10 cellular contexts compared by ENCODE assay signal in genomic region chr16:84015399-84015798, GRCh38. TPM values are rescaled to one million over a fixed set of nuclear protein-coding genes. Genes with fewer than 3 reads are reported as not detected.
"Had no signal": no experiment of that assay in that cellular context is flagged by ENCODE, and none has a peak within 500 bp of the region (broad histone marks: within the 10 kb centered on the region; RNA-seq: fewer than 3 reads in every experiment).

No MANE protein-coding gene starts in this region.

- H2AFZ ChIP-seq: GM23248 had no signal

- FAIRE-seq: H54, HTR-8/SVneo had no signal

- DNase-seq: GM23248, GOT3, H9, HCEC 1CT, Karpas-422, KBM-7 had no signal

- H3K4me3 ChIP-seq: GM23248 had no signal

- H3K9ac ChIP-seq: GM23248, KMS-11 had no signal

- H3K27ac ChIP-seq: GM23248, KMS-11 had no signal

RNA-seq across cellular contexts. Expression of gene SLC38A8, which starts 27.2 kb away (rescaled TPM):
- total RNA-seq: GM23248, HT-29 had no signal
- polyA plus RNA-seq: GM23248 had no signal

RNA-seq across cellular contexts. Expression of gene NECAB2, which starts 47.4 kb away (rescaled TPM):
- total RNA-seq: GM23248, HT-29 had no signal
